18 cellular contexts compared by ENCODE assay signal in the genomic region with DNA sequence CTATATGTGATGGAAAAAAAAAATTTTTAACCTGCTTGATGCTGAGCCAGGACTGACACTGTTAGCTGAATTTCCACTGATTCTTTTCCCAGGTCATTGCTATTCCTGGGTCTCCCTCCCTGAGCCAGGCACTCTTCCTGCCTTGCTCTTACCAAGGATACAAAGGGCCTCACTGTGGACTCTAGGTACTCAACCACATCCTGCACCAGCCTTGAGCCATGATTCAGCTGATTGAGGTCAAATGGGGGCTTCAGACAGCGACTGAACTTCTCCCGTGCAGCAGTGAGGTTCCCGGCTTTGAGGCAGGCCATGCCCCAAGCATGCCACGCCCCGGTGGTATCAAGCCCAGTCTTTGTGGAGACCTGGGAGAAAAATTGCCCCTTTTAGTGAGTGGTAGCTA.
"Had no signal": no experiment of that assay in that cellular context is flagged by ENCODE, and none has a peak within 500 bp of the region (broad histone marks: within the 10 kb centered on the region; RNA-seq: fewer than 3 reads in every experiment).

No MANE protein-coding gene starts in this region.

- H3K27me3 Mint-ChIP-seq: naive thymus-derived CD4-positive, alpha-beta T cell; stimulated activated naive B cell treated with anti-CD40 and anti-IgM and Interleukin-4, amounts not matched to agents 10 μg/mL and 1 μg/mL and 100 μg/mL, for 72 hours; stimulated activated naive CD8-positive, alpha-beta T cell treated with anti-CD3 and anti-CD28 coated beads, Interleukin-15, amount 100 ng/mL, for 72 hours had no signal

- DNase-seq: colonic mucosa; dermis blood vessel endothelial cell; esophagus squamous epithelium; foreskin fibroblast; head of caudate nucleus; mesendoderm; naive thymus-derived CD4-positive, alpha-beta T cell; nephron progenitor cell; psoas muscle; stimulated activated CD4-positive, alpha-beta T cell treated with anti-CD3 and anti-CD28 coated beads, Interleukin-2, amount 100 ng/mL, for 24 hours; stimulated activated CD4-positive, alpha-beta T cell treated with anti-CD3 and anti-CD28 coated beads, Interleukin-4, amount 100 ng/mL, for 4 hours; stimulated activated naive B cell treated with anti-CD40 and anti-IgM and Interleukin-4, amounts not matched to agents 10 μg/mL and 1 μg/mL and 100 μg/mL, for 72 hours; stimulated activated naive CD8-positive, alpha-beta T cell treated with anti-CD3 and anti-CD28 coated beads, Interleukin-15, amount 100 ng/mL, for 72 hours; substantia nigra; transverse colon had no signal

- H3K9me3 ChIP-seq: colonic mucosa, esophagus squamous epithelium, psoas muscle, thoracic aorta, transverse colon had no signal

- H3K27ac Mint-ChIP-seq: naive thymus-derived CD4-positive, alpha-beta T cell; nephron progenitor cell; stimulated activated naive B cell treated with anti-CD40 and anti-IgM and Interleukin-4, amounts not matched to agents 10 μg/mL and 1 μg/mL and 100 μg/mL, for 72 hours had no signal

- H3K79me2 ChIP-seq: hepatocyte had no signal

- H3K4me3 ChIP-seq: colonic mucosa, esophagus squamous epithelium, hepatocyte, psoas muscle, thoracic aorta, transverse colon had no signal

- H3K36me3 ChIP-seq: colonic mucosa had no signal

- H3K27ac ChIP-seq: colonic mucosa, psoas muscle, thoracic aorta had no signal

- H3K4me3 Mint-ChIP-seq: naive thymus-derived CD4-positive, alpha-beta T cell; nephron progenitor cell; stimulated activated naive B cell treated with anti-CD40 and anti-IgM and Interleukin-4, amounts not matched to agents 10 μg/mL and 1 μg/mL and 100 μg/mL, for 72 hours; stimulated activated naive CD8-positive, alpha-beta T cell treated with anti-CD3 and anti-CD28 coated beads, Interleukin-15, amount 100 ng/mL, for 72 hours had no signal

- H3K27me3 ChIP-seq: colonic mucosa, esophagus squamous epithelium, hepatocyte, transverse colon had no signal

- H3K9me3 Mint-ChIP-seq: naive thymus-derived CD4-positive, alpha-beta T cell; nephron progenitor cell; stimulated activated naive B cell treated with anti-CD40 and anti-IgM and Interleukin-4, amounts not matched to agents 10 μg/mL and 1 μg/mL and 100 μg/mL, for 72 hours; stimulated activated naive CD8-positive, alpha-beta T cell treated with anti-CD3 and anti-CD28 coated beads, Interleukin-15, amount 100 ng/mL, for 72 hours had no signal

- H3K4me1 ChIP-seq: colonic mucosa, psoas muscle had no signal

- H3K4me2 ChIP-seq: hepatocyte had no signal

- H2AFZ ChIP-seq: hepatocyte had no signal

- ATAC-seq: naive thymus-derived CD4-positive, alpha-beta T cell; psoas muscle; sciatic nerve; stimulated activated naive B cell treated with anti-CD40 and anti-IgM and Interleukin-4, amounts not matched to agents 10 μg/mL and 1 μg/mL and 100 μg/mL, for 72 hours; stimulated activated naive CD8-positive, alpha-beta T cell treated with anti-CD3 and anti-CD28 coated beads, Interleukin-15, amount 100 ng/mL, for 72 hours had no signal

- H3K4me1 Mint-ChIP-seq: stimulated activated naive CD8-positive, alpha-beta T cell treated with anti-CD3 and anti-CD28 coated beads, Interleukin-15, amount 100 ng/mL, for 72 hours had no signal
